In the genomic region with DNA sequence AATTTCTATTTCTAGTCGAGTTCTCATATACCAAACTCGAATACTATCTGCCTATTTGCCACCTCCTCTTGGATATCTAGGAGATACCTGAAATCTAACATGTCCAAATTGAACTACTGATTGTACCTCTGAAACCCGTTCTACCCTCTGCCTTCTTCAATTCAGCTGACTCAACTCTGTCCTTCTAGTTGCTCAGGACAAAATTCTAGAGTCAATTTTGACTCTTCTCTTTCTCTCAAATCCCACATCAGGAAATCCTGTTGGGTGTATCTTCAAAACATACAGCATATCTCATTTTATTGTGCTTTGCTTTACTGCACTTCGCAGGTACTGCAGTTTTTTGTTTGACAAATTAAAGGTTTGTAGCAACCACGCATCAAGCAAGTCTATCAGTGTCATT, we compare ENCODE assay signal across 16 cellular contexts.
DNase-seq lines count a peak whose midpoint lies in the region; ATAC-seq and TF ChIP-seq lines count a peak whose summit lies in the region.
"Had no signal": no experiment of that assay in that cellular context is flagged by ENCODE, and none has a peak within 500 bp of the region (broad histone marks: within the 10 kb centered on the region; RNA-seq: fewer than 3 reads in every experiment).

No MANE protein-coding gene starts in this region.

- H3K27me3 Mint-ChIP-seq in activated T-cell treated with anti-CD3 and anti-CD28 coated beads, Interleukin-2, amount 50 U/mL, for 24 hours: no peaks in the 10 kb centered on the region
- no peaks in the 10 kb centered on the region for H3K27me3 Mint-ChIP-seq in activated T-cell treated with anti-CD3 and anti-CD28 coated beads, Interleukin-2, amount 50 U/mL, for 4 hours (ENCODE audit: low read depth)
- no peaks in the 10 kb centered on the region for H3K27me3 Mint-ChIP-seq in T-helper 2 cell treated with Interferon-gamma antibody and Interleukin-4, amounts not matched to agents 5 μg/mL and 100 μg/mL, for 36 hours (ENCODE audit: low read depth)
- H3K27me3 Mint-ChIP-seq in neural crest cell (ENCODE audit: low read depth): no peaks in the 10 kb centered on the region
- H3K27me3 Mint-ChIP-seq: IgD-negative memory B cell had no signal

- ATAC-seq in activated T-cell treated with anti-CD3 and anti-CD28 coated beads, Interleukin-2, amount 50 U/mL, for 4 hours: no peak
- no peak for ATAC-seq in HG02840 (IDR thresholded peaks at IDR 0.05; ENCODE audit: low FRiP score, unreplicated experiment)
- ATAC-seq: A549, HCT116 had no signal

- no peak overlapping the region for H3K4me3 Mint-ChIP-seq in activated T-cell treated with anti-CD3 and anti-CD28 coated beads, Interleukin-2, amount 50 U/mL, for 24 hours
- no peak overlapping the region for H3K4me3 Mint-ChIP-seq in activated T-cell treated with anti-CD3 and anti-CD28 coated beads, Interleukin-2, amount 50 U/mL, for 4 hours
- peak overlapping the region; percentile 56 for H3K4me3 Mint-ChIP-seq in T-helper 2 cell treated with Interferon-gamma antibody and Interleukin-4, amounts not matched to agents 5 μg/mL and 100 μg/mL, for 36 hours
- H3K4me3 Mint-ChIP-seq in neural crest cell: no peak overlapping the region

- peaks cover 54% of the 10 kb centered on the region for H3K4me1 Mint-ChIP-seq in activated T-cell treated with anti-CD3 and anti-CD28 coated beads, Interleukin-2, amount 50 U/mL, for 24 hours (ENCODE audit: low read depth)
- H3K4me1 Mint-ChIP-seq in activated T-cell treated with anti-CD3 and anti-CD28 coated beads, Interleukin-2, amount 50 U/mL, for 4 hours (ENCODE audit: low read depth): peaks cover 44% of the 10 kb centered on the region
- peaks cover 50% of the 10 kb centered on the region for H3K4me1 Mint-ChIP-seq in T-helper 2 cell treated with Interferon-gamma antibody and Interleukin-4, amounts not matched to agents 5 μg/mL and 100 μg/mL, for 36 hours (ENCODE audit: low read depth)
- H3K4me1 Mint-ChIP-seq in neural crest cell: peaks cover 30% of the 10 kb centered on the region

- no peaks in the 10 kb centered on the region for H3K9me3 Mint-ChIP-seq in activated T-cell treated with anti-CD3 and anti-CD28 coated beads, Interleukin-2, amount 50 U/mL, for 24 hours
- H3K9me3 Mint-ChIP-seq in activated T-cell treated with anti-CD3 and anti-CD28 coated beads, Interleukin-2, amount 50 U/mL, for 4 hours: no peaks in the 10 kb centered on the region
- no peaks in the 10 kb centered on the region for H3K9me3 Mint-ChIP-seq in T-helper 2 cell treated with Interferon-gamma antibody and Interleukin-4, amounts not matched to agents 5 μg/mL and 100 μg/mL, for 36 hours
- H3K9me3 Mint-ChIP-seq in neural crest cell: no peaks in the 10 kb centered on the region

- no peak for TF ChIP-seq CTCF in GM12864 (IDR thresholded peaks at IDR 0.05; ENCODE audit: low read depth, low read length, missing control alignments)
- no peak for TF ChIP-seq CTCF in neural crest cell (conservative IDR thresholded peaks at IDR 0.05)

- no peak for DNase-seq in activated T-cell treated with anti-CD3 and anti-CD28 coated beads, Interleukin-2, amount 50 U/mL, for 24 hours
- no peak for DNase-seq in activated T-cell treated with anti-CD3 and anti-CD28 coated beads, Interleukin-2, amount 50 U/mL, for 4 hours
- DNase-seq in GM12864 (ENCODE audit: low read depth) (peak; percentile 18), neural crest cell (ENCODE audit: low read depth, low spot score) (no peak), COR-L47 (lab: John Stamatoyannopoulos, UW) (no peak)
- no peak for DNase-seq in T-helper 2 cell treated with Interferon-gamma antibody and Interleukin-4, amounts not matched to agents 5 μg/mL and 100 μg/mL, for 36 hours (ENCODE audit: low spot score)
- DNase-seq: GM23248, NCI-H1105, NCI-H1694, NCI-H2107, NCI-H2227 treated with DMSO at 0.1 percent for 48 hours, NCI-H524 treated with DMSO at 0.1 percent for 48 hours had no signal

- H3K36me3 Mint-ChIP-seq in activated T-cell treated with anti-CD3 and anti-CD28 coated beads, Interleukin-2, amount 50 U/mL, for 24 hours (ENCODE audit: low read depth): peaks cover 32% of the 10 kb centered on the region
- peaks cover 21% of the 10 kb centered on the region for H3K36me3 Mint-ChIP-seq in activated T-cell treated with anti-CD3 and anti-CD28 coated beads, Interleukin-2, amount 50 U/mL, for 4 hours (ENCODE audit: insufficient read depth)
- H3K36me3 Mint-ChIP-seq in T-helper 2 cell treated with Interferon-gamma antibody and Interleukin-4, amounts not matched to agents 5 μg/mL and 100 μg/mL, for 36 hours (ENCODE audit: low read depth): peaks cover 18% of the 10 kb centered on the region
- peaks cover 11% of the 10 kb centered on the region for H3K36me3 Mint-ChIP-seq in neural crest cell (ENCODE audit: low read depth)

- H3K27ac Mint-ChIP-seq in activated T-cell treated with anti-CD3 and anti-CD28 coated beads, Interleukin-2, amount 50 U/mL, for 24 hours: peak overlapping the region; percentile 23
- H3K27ac Mint-ChIP-seq in T-helper 2 cell treated with Interferon-gamma antibody and Interleukin-4, amounts not matched to agents 5 μg/mL and 100 μg/mL, for 36 hours: peak overlapping the region; percentile 64
- H3K27ac Mint-ChIP-seq in neural crest cell (ENCODE audit: unreplicated experiment): peak overlapping the region; percentile 7

- H3K4me3 ChIP-seq in GM12864 (ENCODE audit: low read depth, low read length): no peak overlapping the region
- H3K4me3 ChIP-seq: A549, GM23248 had no signal

Comparison
In these comparisons a context has a peak if more than half of its experiments do, and no peak if none do; other contexts are left out.
1. H3K27ac Mint-ChIP-seq: peak in every context shown above with its lines; median percentile 64 in T-helper 2 cell treated with Interferon-gamma antibody and Interleukin-4, amounts not matched to agents 5 μg/mL and 100 μg/mL, for 36 hours; 23 in activated T-cell treated with anti-CD3 and anti-CD28 coated beads, Interleukin-2, amount 50 U/mL, for 24 hours; 7 in neural crest cell.